Comparison of ENCODE assay signal across 11 cellular contexts in the genomic region with DNA sequence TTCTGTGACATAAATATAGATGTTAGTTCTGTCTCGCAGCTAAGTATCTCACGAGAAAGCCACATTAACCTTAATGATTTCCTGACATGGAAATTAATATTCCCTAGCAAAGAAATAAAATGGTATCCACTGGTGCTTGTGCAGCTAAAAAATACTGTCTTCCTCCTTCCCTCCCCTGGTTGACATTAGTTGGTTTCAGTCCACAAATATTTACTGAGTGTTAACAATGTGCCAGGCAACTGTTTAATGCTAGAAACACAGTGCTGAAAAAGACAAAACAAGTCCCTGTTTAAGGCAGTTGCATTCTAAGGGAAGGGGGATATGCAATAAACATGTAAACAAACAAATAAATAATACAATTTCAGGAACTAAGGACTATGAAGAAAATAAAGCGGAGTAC. TPM values are rescaled to one million over a fixed set of nuclear protein-coding genes. Genes with fewer than 3 reads are reported as not detected.
A peak's percentile ranks its signal among the peaks of the same experiment; 100 is the strongest.
DNase-seq lines count a peak whose midpoint lies in the region; ATAC-seq and TF ChIP-seq lines count a peak whose summit lies in the region.
"Had no signal": no experiment of that assay in that cellular context is flagged by ENCODE, and none has a peak within 500 bp of the region (broad histone marks: within the 10 kb centered on the region; RNA-seq: fewer than 3 reads in every experiment).

No MANE protein-coding gene starts in this region.

- no peak for TF ChIP-seq POLR2A in vagina (IDR thresholded peaks at IDR 0.05)

- in situ Hi-C loops in GM13977 (cut with MboI; ENCODE audit: low pct_unique_long_range_greater_than_20kb, low sequenced_read_pairs, unreplicated experiment): no loop called here

- H3K27me3 Mint-ChIP-seq in brain (no peaks in the 10 kb centered on the region), memory B cell (no peaks in the 10 kb centered on the region)

- TF ChIP-seq CTCF in heart right ventricle (IDR thresholded peaks at IDR 0.05) (no peak), brain (conservative IDR thresholded peaks at IDR 0.05) (no peak), vagina (IDR thresholded peaks at IDR 0.05) (no peak), GM13977 (IDR thresholded peaks at IDR 0.05; ENCODE audit: extremely low read depth, insufficient read depth, missing control alignments) (no peak)

- no peaks in the 10 kb centered on the region for H3K27me3 ChIP-seq in heart right ventricle
- no peaks in the 10 kb centered on the region for H3K27me3 ChIP-seq in vagina
- H3K27me3 ChIP-seq: testis had no signal

- H3K4me1 Mint-ChIP-seq in brain: peaks cover 20% of the 10 kb centered on the region
- peaks cover 7% of the 10 kb centered on the region for H3K4me1 Mint-ChIP-seq in memory B cell

- H3K4me3 ChIP-seq in heart right ventricle: no peak overlapping the region
- no peak overlapping the region for H3K4me3 ChIP-seq in vagina
- H3K4me3 ChIP-seq: testis had no signal

- WGBS in heart right ventricle, 2 donors: 85 to 86% methylated on average over 3 of the region's 3 CpGs

- H3K9me3 ChIP-seq in heart right ventricle (no peaks in the 10 kb centered on the region), vagina (no peaks in the 10 kb centered on the region)
- H3K9me3 ChIP-seq: testis had no signal

- no peak overlapping the region for H3K4me3 Mint-ChIP-seq in brain
- no peak overlapping the region for H3K4me3 Mint-ChIP-seq in memory B cell

- ATAC-seq in heart right ventricle (no peak), memory B cell (ENCODE audit: low read depth) (no peak), HG02884 (IDR thresholded peaks at IDR 0.05; ENCODE audit: unreplicated experiment) (no peak)

- H3K36me3 Mint-ChIP-seq in brain (no peaks in the 10 kb centered on the region), memory B cell (no peaks in the 10 kb centered on the region)

- peak overlapping the region; percentile 39 to 80 (median 72) for H3K27ac ChIP-seq in heart right ventricle
- H3K27ac ChIP-seq in vagina: peak overlapping the region; percentile 8
- H3K27ac ChIP-seq: testis had no signal

- H3K36me3 ChIP-seq in heart right ventricle: no peaks in the 10 kb centered on the region
- no peaks in the 10 kb centered on the region for H3K36me3 ChIP-seq in vagina

- peaks cover 0 to 6% (median 0%) of the 10 kb centered on the region in 5 experiments for H3K9me3 Mint-ChIP-seq in brain
- no peaks in the 10 kb centered on the region for H3K9me3 Mint-ChIP-seq in memory B cell

- intact Hi-C loops in heart right ventricle (cut with DNase I): loop anchor here in 2 of 10 donors (5.0 to 10.0 kb wide), 2 partner anchors 51 to 79 kb away; a partner anchor contains a TSS
- intact Hi-C loops in cardiac septum (cut with DNase I): loop anchor here (10.0 kb wide), 1 partner anchor 171 kb away; no protein-coding TSS in a partner anchor
- intact Hi-C loops in vagina (cut with DNase I): no loop called here

- H3K27ac Mint-ChIP-seq in brain (peak overlapping the region; percentile 53 to 85 (median 81)), memory B cell (peak overlapping the region; percentile 1)

- H3K4me1 ChIP-seq in heart right ventricle: peaks cover 0 to 20% (median 13%) of the 10 kb centered on the region in 9 donors
- H3K4me1 ChIP-seq in vagina: no peaks in the 10 kb centered on the region
- H3K4me1 ChIP-seq: testis had no signal

- DNase-seq in heart right ventricle: no peak
- no peak for DNase-seq in cardiac septum (ENCODE audit: low spot score)
- no peak for DNase-seq in memory B cell (ENCODE audit: low spot score in 2 of 2)
- no peak for DNase-seq in vagina (ENCODE audit: extremely low spot score in 2 of 2)
- DNase-seq in nucleus accumbens (lab: John Stamatoyannopoulos, UW): no peak
- no peak for DNase-seq in GM13977 (ENCODE audit: low spot score)
- DNase-seq: MV-4-11; stimulated activated CD4-positive, alpha-beta T cell treated with anti-CD3 and anti-CD28 coated beads, Interleukin-2, amount 100 ng/mL, for 48 hours; testis had no signal

RNA-seq across cellular contexts. Expression of a gene that starts 44.2 kb away (rescaled TPM):
- total RNA-seq in heart right ventricle (10 to 100 TPM in 6 of 10 donors, 1 to 10 TPM in 4; 9.4 to 12.7 (median 10.5) TPM), cardiac septum (12.7 TPM), vagina (22.3 TPM)
- polyA plus RNA-seq in heart right ventricle (10 to 100 TPM in 1 of 2 donors, 1 to 10 TPM in 1; 8.3 to 12.6 TPM), brain (ENCODE audit: insufficient read depth, low read depth, low replicate concordance) (3.7 TPM)
